10 cellular contexts compared by ENCODE assay signal in genomic region chr3:134370611-134371451, GRCh38. TPM values are rescaled to one million over a fixed set of nuclear protein-coding genes. Genes with fewer than 3 reads are reported as not detected.
DNase-seq lines count a peak whose midpoint lies in the region; ATAC-seq and TF ChIP-seq lines count a peak whose summit lies in the region.
"Had no signal": no experiment of that assay in that cellular context is flagged by ENCODE, and none has a peak within 500 bp of the region (broad histone marks: within the 10 kb centered on the region; RNA-seq: fewer than 3 reads in every experiment).

No MANE protein-coding gene starts in this region.

- CTCF ChIA-PET in activated CD4-positive, alpha-beta T cell treated with anti-CD3 and anti-CD28 coated beads, Interleukin-2, amount 10 ng/mL, durations not matched to agents 7 days and 5 days (lab: Charles Lee): interaction anchor here (0.6 kb wide), 1 partner anchor 195 kb away, joined by 4 read pairs; no protein-coding TSS in a partner anchor

- peak overlapping the region in 1 of 2 experiments; percentile 76 for H3K23ac ChIP-seq in mesenchymal stem cell (ENCODE audit: low read length in 2 of 2)

- peak overlapping the region; percentile 54 for H2AK5ac ChIP-seq in mesenchymal stem cell (ENCODE audit: low read length, severe bottlenecking)

- in situ Hi-C loops in G401 (cut with HindIII; ENCODE audit: low sequenced_read_pairs): no loop called here

- H3K36me3 ChIP-seq in HUES6 (ENCODE audit: control insufficient read depth, insufficient read depth, low read length) (peaks cover 68% of the 10 kb centered on the region), breast epithelium (no peaks in the 10 kb centered on the region), mesenchymal stem cell (ENCODE audit: control insufficient read depth in 1 of 2, insufficient read depth in 2 of 2, low read depth in 1 of 2, low read length in 2 of 2) (peaks cover 51 to 59% of the 10 kb centered on the region in 2 experiments)

- H4K91ac ChIP-seq in mesenchymal stem cell (ENCODE audit: low read length): peak overlapping the region; percentile 21

- ATAC-seq in GM18511 (IDR thresholded peaks at IDR 0.05; ENCODE audit: unreplicated experiment): no peak

- intact Hi-C loops in breast epithelium (cut with DNase I; ENCODE audit: low total_unique reads): loop anchor here (10.0 kb wide), 2 partner anchors 74 to 114 kb away; partner anchors contain the start of genes ANAPC13 and CEP63

- H3K27ac Mint-ChIP-seq in activated CD4-positive, alpha-beta T cell treated with anti-CD3 and anti-CD28 coated beads, Interleukin-2, amount 10 ng/mL, durations not matched to agents 7 days and 5 days: no peak overlapping the region

- peaks cover 10% of the 10 kb centered on the region for H3K4me1 Mint-ChIP-seq in activated CD4-positive, alpha-beta T cell treated with anti-CD3 and anti-CD28 coated beads, Interleukin-2, amount 10 ng/mL, durations not matched to agents 7 days and 5 days

- peaks cover 73% of the 10 kb centered on the region for H3K4me1 ChIP-seq in HUES6 (ENCODE audit: control insufficient read depth, insufficient read depth, low read length)
- peaks cover 19 to 24% of the 10 kb centered on the region in 2 donors for H3K4me1 ChIP-seq in breast epithelium
- H3K4me1 ChIP-seq in mesenchymal stem cell (ENCODE audit: control insufficient read depth, insufficient read depth, low read depth, low read length): peaks cover 60% of the 10 kb centered on the region

- no peaks in the 10 kb centered on the region for H3K36me3 Mint-ChIP-seq in activated CD4-positive, alpha-beta T cell treated with anti-CD3 and anti-CD28 coated beads, Interleukin-2, amount 10 ng/mL, durations not matched to agents 7 days and 5 days (ENCODE audit: low read depth)

- peaks cover 5% of the 10 kb centered on the region for H3K79me1 ChIP-seq in mesenchymal stem cell (replicated peaks; ENCODE audit: low read length, poor library complexity, severe bottlenecking)

- no peak overlapping the region for H2AFZ ChIP-seq in mesenchymal stem cell (ENCODE audit: low read depth, low read length)

- no peak overlapping the region for H2BK12ac ChIP-seq in mesenchymal stem cell (ENCODE audit: low read length in 2 of 2)

- H3K18ac ChIP-seq in mesenchymal stem cell (ENCODE audit: low read depth in 1 of 2, low read length in 2 of 2): peak overlapping the region; percentile 26 to 58

- no peak overlapping the region for H3K4me3 Mint-ChIP-seq in activated CD4-positive, alpha-beta T cell treated with anti-CD3 and anti-CD28 coated beads, Interleukin-2, amount 10 ng/mL, durations not matched to agents 7 days and 5 days

- peak overlapping the region in 1 of 2 experiments; percentile 59 for H3K14ac ChIP-seq in mesenchymal stem cell (ENCODE audit: low read length in 2 of 2)

- H3K4me2 ChIP-seq in mesenchymal stem cell (ENCODE audit: low read length, poor library complexity, severe bottlenecking): peak overlapping the region; percentile 91

- TF ChIP-seq POLR2A in breast epithelium (IDR thresholded peaks at IDR 0.05): no peak

- no peaks in the 10 kb centered on the region for H3K9me3 Mint-ChIP-seq in activated CD4-positive, alpha-beta T cell treated with anti-CD3 and anti-CD28 coated beads, Interleukin-2, amount 10 ng/mL, durations not matched to agents 7 days and 5 days

- peak overlapping the region; percentile 19 for H2BK5ac ChIP-seq in mesenchymal stem cell (ENCODE audit: low read depth, low read length, poor library complexity, severe bottlenecking)

- no peak for TF ChIP-seq CTCF in breast epithelium (IDR thresholded peaks at IDR 0.05)

- H3K27ac ChIP-seq in HUES6 (ENCODE audit: low read depth, low read length) (no peak overlapping the region), breast epithelium (peak overlapping the region; percentile 97 to 100), mesenchymal stem cell (ENCODE audit: low read length, poor library complexity, severe bottlenecking) (peak overlapping the region; percentile 98), temporal lobe (ENCODE audit: low read depth, low read length) (peak overlapping the region; percentile 99)
- H3K27ac ChIP-seq: HL-60 had no signal

- H2BK120ac ChIP-seq in mesenchymal stem cell (ENCODE audit: low read depth, low read length): no peak overlapping the region

- peaks cover 5% of the 10 kb centered on the region; the same call in 1 of the 2 replicates for H3K27me3 ChIP-seq in HUES6 (ENCODE audit: control insufficient read depth, insufficient read depth, low read length)
- H3K27me3 ChIP-seq in breast epithelium: no peaks in the 10 kb centered on the region
- peaks cover 0 to 6% of the 10 kb centered on the region in 2 experiments for H3K27me3 ChIP-seq in mesenchymal stem cell (ENCODE audit: control insufficient read depth in 1 of 2, insufficient read depth in 1 of 2, low read length in 2 of 2)

- peak overlapping the region in 1 of 2 experiments; percentile 16 for H3K4ac ChIP-seq in mesenchymal stem cell (ENCODE audit: low read depth in 1 of 2, low read length in 2 of 2)

- peak overlapping the region; percentile 31 for H3K9ac ChIP-seq in HUES6 (ENCODE audit: low read length)
- peak overlapping the region; percentile 99 for H3K9ac ChIP-seq in mesenchymal stem cell (ENCODE audit: low read length)

- 89% methylated on average over 33 of the region's 33 CpGs for WGBS in mesenchymal stem cell

- no peak for DNase-seq in breast epithelium (ENCODE audit: low spot score in 2 of 2)
- no peak for DNase-seq in mesenchymal stem cell
- no peak for DNase-seq in activated CD4-positive, alpha-beta T cell treated with anti-CD3 and anti-CD28 coated beads, Interleukin-2, amount 10 ng/mL, durations not matched to agents 7 days and 5 days
- DNase-seq in G401 (ENCODE audit: low spot score): no peak
- DNase-seq: NCI-H2081 treated with DMSO at 0.1 percent for 48 hours had no signal

- H4K8ac ChIP-seq in mesenchymal stem cell (ENCODE audit: low read length): peak overlapping the region; percentile 47

- POLR2A ChIA-PET in activated CD4-positive, alpha-beta T cell treated with anti-CD3 and anti-CD28 coated beads, Interleukin-2, amount 10 ng/mL, durations not matched to agents 7 days and 5 days (lab: Charles Lee): no interaction called here

- peaks cover 33% of the 10 kb centered on the region for H3K27me3 Mint-ChIP-seq in activated CD4-positive, alpha-beta T cell treated with anti-CD3 and anti-CD28 coated beads, Interleukin-2, amount 10 ng/mL, durations not matched to agents 7 days and 5 days

- H3K9me3 ChIP-seq in HUES6 (ENCODE audit: control insufficient read depth, insufficient read depth, low read depth, low read length) (no peaks in the 10 kb centered on the region), breast epithelium (no peaks in the 10 kb centered on the region), mesenchymal stem cell (ENCODE audit: control insufficient read depth, low read length) (no peaks in the 10 kb centered on the region)

- H3K4me3 ChIP-seq in HUES6 (ENCODE audit: low read depth, low read length): peak overlapping the region; percentile 89; the same call in 1 of the 2 replicates
- H3K4me3 ChIP-seq in breast epithelium: peak overlapping the region; percentile 76 to 89 (median 80)
- H3K4me3 ChIP-seq in mesenchymal stem cell (ENCODE audit: insufficient read depth in 1 of 2, low read depth in 1 of 2, low read length in 2 of 2): peak overlapping the region; percentile 45 to 83

- no peak overlapping the region for H2BK15ac ChIP-seq in mesenchymal stem cell (ENCODE audit: low read depth, poor library complexity, severe bottlenecking)

RNA-seq across cellular contexts. Expression of gene AMOTL2, which starts 3.4 kb away (rescaled TPM):
- 100 to 1,000 TPM in 1 of 3 donors, 10 to 100 TPM in 2; 78.3 to 281 (median 83.2) TPM for total RNA-seq in breast epithelium
- polyA plus RNA-seq in mesenchymal stem cell (2013, experiment 1 of 2): 16.1 TPM
- 15.4 TPM for polyA plus RNA-seq in mesenchymal stem cell (2013, experiment 2 of 2)
- total RNA-seq in temporal lobe: 46.5 TPM
- total RNA-seq in activated CD4-positive, alpha-beta T cell treated with anti-CD3 and anti-CD28 coated beads, Interleukin-2, amount 10 ng/mL, durations not matched to agents 7 days and 5 days: not detected
- 177 and 190 TPM in 2 replicates for total RNA-seq in G401 (2014; rRNA removed; shearing (Covaris generic))
- total RNA-seq: T-helper 2 cell treated with Interferon-gamma antibody and Interleukin-4, amounts not matched to agents 100 ng/mL and 5 ng/mL, for 36 hours had no signal

Comparison
In these comparisons a context has a peak if more than half of its experiments do, and no peak if none do; other contexts are left out.
1. RNA of gene AMOTL2, which starts 3.4 kb away (total RNA-seq): 177 to 190 TPM in G401, 78.3 to 281 TPM in breast epithelium and 46.5 TPM in temporal lobe (single experiment); not detected in activated CD4-positive, alpha-beta T cell treated with anti-CD3 and anti-CD28 coated beads, Interleukin-2, amount 10 ng/mL, durations not matched to agents 7 days and 5 days; every median in the first group is over 10 times any median in the second.
2. Peak in every context shown above with its lines, with median percentiles within 50 percentile points of each other: H3K4me3 ChIP-seq.